In genomic region chr17:1111599-1112443, GRCh38 we compare ENCODE assay signal across 8 cellular contexts.
DNase-seq lines count a peak whose midpoint lies in the region; ATAC-seq and TF ChIP-seq lines count a peak whose summit lies in the region.

No MANE protein-coding gene starts in this region.

- H3K4me1 ChIP-seq in A673 (ENCODE audit: insufficient read depth, low read length, poor library complexity, severe bottlenecking) (peaks cover 32% of the 10 kb centered on the region), mucosa of descending colon (ENCODE audit: low read depth) (peaks cover 78% of the 10 kb centered on the region)

- intact Hi-C loops in A673 (cut with micrococcal nuclease; ENCODE audit: unreplicated experiment) = no loop called here
- intact Hi-C loops in mucosa of descending colon (cut with DNase I, micrococcal nuclease) = no loop called here

- H3K36me3 ChIP-seq in A673 (ENCODE audit: insufficient read depth, low read length, poor library complexity, severe bottlenecking) (no peaks in the 10 kb centered on the region), mucosa of descending colon (ENCODE audit: low read depth) (no peaks in the 10 kb centered on the region)

- no peaks in the 10 kb centered on the region for H3K27me3 ChIP-seq in A673 (replicated peaks; ENCODE audit: insufficient read depth, low read depth, low read length, poor library complexity)

- peak overlapping the region; percentile 65 for H3K27ac ChIP-seq in A673 (ENCODE audit: low read depth, low read length, poor library complexity, severe bottlenecking)

- H3K4me3 Mint-ChIP-seq in IgD-negative memory B cell = peak overlapping the region; percentile 32 to 85 (median 63)
- peak overlapping the region; percentile 40 for H3K4me3 Mint-ChIP-seq in activated naive CD8-positive, alpha-beta T cell treated with anti-CD3 and anti-CD28 coated beads, Interleukin-2, amount 10 ng/mL, durations not matched to agents 7 days and 5 days

- H3K27me3 Mint-ChIP-seq in IgD-negative memory B cell = no peaks in the 10 kb centered on the region
- no peaks in the 10 kb centered on the region for H3K27me3 Mint-ChIP-seq in activated naive CD8-positive, alpha-beta T cell treated with anti-CD3 and anti-CD28 coated beads, Interleukin-2, amount 10 ng/mL, durations not matched to agents 7 days and 5 days

- H3K36me3 Mint-ChIP-seq in IgD-negative memory B cell = peaks cover 1% of the 10 kb centered on the region
- H3K36me3 Mint-ChIP-seq in activated naive CD8-positive, alpha-beta T cell treated with anti-CD3 and anti-CD28 coated beads, Interleukin-2, amount 10 ng/mL, durations not matched to agents 7 days and 5 days = peaks cover 5% of the 10 kb centered on the region

- peak overlapping the region in 2 of 3 donors; percentile 39 to 63 for H3K27ac Mint-ChIP-seq in IgD-negative memory B cell
- H3K27ac Mint-ChIP-seq in activated naive CD8-positive, alpha-beta T cell treated with anti-CD3 and anti-CD28 coated beads, Interleukin-2, amount 10 ng/mL, durations not matched to agents 7 days and 5 days = peak overlapping the region; percentile 77

- BruUV-seq in A673 (replicated peaks; lab: Mats Ljungman, UMichigan) = no TSS peak

- TF ChIP-seq CTCF in A673 (conservative IDR thresholded peaks at IDR 0.05; ENCODE audit: low read depth, low read length) (no peak), mucosa of descending colon (IDR thresholded peaks at IDR 0.05) (no peak)

- H3K9me3 ChIP-seq in A673 (ENCODE audit: low read depth, low read length, poor library complexity, severe bottlenecking) (no peaks in the 10 kb centered on the region), mucosa of descending colon (no peaks in the 10 kb centered on the region)

- CTCF ChIA-PET in A673 (lab: Charles Lee) = interaction anchor here (0.6 to 1.0 kb wide), 2 partner anchors 34 to 55 kb away, joined by 3 read pairs; no protein-coding TSS in a partner anchor

- H3K4me1 Mint-ChIP-seq in IgD-negative memory B cell = peaks cover 0 to 21% (median 8%) of the 10 kb centered on the region in 3 donors
- H3K4me1 Mint-ChIP-seq in activated naive CD8-positive, alpha-beta T cell treated with anti-CD3 and anti-CD28 coated beads, Interleukin-2, amount 10 ng/mL, durations not matched to agents 7 days and 5 days = peaks cover 45% of the 10 kb centered on the region

- ATAC-seq in activated naive CD8-positive, alpha-beta T cell treated with anti-CD3 and anti-CD28 coated beads, Interleukin-2, amount 10 ng/mL, durations not matched to agents 7 days and 5 days (ENCODE audit: low read depth) = no peak
- ATAC-seq in mucosa of descending colon = no peak

- H3K9me3 Mint-ChIP-seq in IgD-negative memory B cell = no peaks in the 10 kb centered on the region
- H3K9me3 Mint-ChIP-seq in activated naive CD8-positive, alpha-beta T cell treated with anti-CD3 and anti-CD28 coated beads, Interleukin-2, amount 10 ng/mL, durations not matched to agents 7 days and 5 days = no peaks in the 10 kb centered on the region

- no peak for DNase-seq in A673 (ENCODE audit: low spot score)
- DNase-seq in activated naive CD8-positive, alpha-beta T cell treated with anti-CD3 and anti-CD28 coated beads, Interleukin-2, amount 10 ng/mL, durations not matched to agents 7 days and 5 days = no peak
- peak; percentile 67 to 82 (median 77) for DNase-seq in mucosa of descending colon
- DNase-seq in Ammon's horn (ENCODE audit: low spot score) = no peak
- DNase-seq in KG1 (lab: John Stamatoyannopoulos, UW) = no peak
- DNase-seq in islet precursor cell = no peak
- DNase-seq in globus pallidus (ENCODE audit: low spot score) = no peak

- POLR2A ChIA-PET in A673 (lab: Charles Lee; ENCODE audit: low non-redundant PET) = no interaction called here
- POLR2A ChIA-PET in activated naive CD8-positive, alpha-beta T cell treated with anti-CD3 and anti-CD28 coated beads, Interleukin-2, amount 10 ng/mL, durations not matched to agents 7 days and 5 days (lab: Charles Lee) = interaction anchor here (1.0 to 1.5 kb wide), 2 partner anchors 17 to 70 kb away, joined by 3 read pairs; no protein-coding TSS in a partner anchor

- no peak overlapping the region for H3K4me3 ChIP-seq in A673 (ENCODE audit: low read depth, low read length, poor library complexity, severe bottlenecking)
- no peak overlapping the region for H3K4me3 ChIP-seq in mucosa of descending colon

Comparison
In these comparisons a context has a peak if more than half of its experiments do, and no peak if none do; other contexts are left out.
1. DNase-seq: peak in mucosa of descending colon (3 of 3); none in A673 (single experiment), activated naive CD8-positive, alpha-beta T cell treated with anti-CD3 and anti-CD28 coated beads, Interleukin-2, amount 10 ng/mL, durations not matched to agents 7 days and 5 days (single experiment), Ammon's horn (single experiment), KG1 (single experiment), islet precursor cell (single experiment) and globus pallidus (single experiment).